ENCODE assay signal across 8 cellular contexts in the genomic region with DNA sequence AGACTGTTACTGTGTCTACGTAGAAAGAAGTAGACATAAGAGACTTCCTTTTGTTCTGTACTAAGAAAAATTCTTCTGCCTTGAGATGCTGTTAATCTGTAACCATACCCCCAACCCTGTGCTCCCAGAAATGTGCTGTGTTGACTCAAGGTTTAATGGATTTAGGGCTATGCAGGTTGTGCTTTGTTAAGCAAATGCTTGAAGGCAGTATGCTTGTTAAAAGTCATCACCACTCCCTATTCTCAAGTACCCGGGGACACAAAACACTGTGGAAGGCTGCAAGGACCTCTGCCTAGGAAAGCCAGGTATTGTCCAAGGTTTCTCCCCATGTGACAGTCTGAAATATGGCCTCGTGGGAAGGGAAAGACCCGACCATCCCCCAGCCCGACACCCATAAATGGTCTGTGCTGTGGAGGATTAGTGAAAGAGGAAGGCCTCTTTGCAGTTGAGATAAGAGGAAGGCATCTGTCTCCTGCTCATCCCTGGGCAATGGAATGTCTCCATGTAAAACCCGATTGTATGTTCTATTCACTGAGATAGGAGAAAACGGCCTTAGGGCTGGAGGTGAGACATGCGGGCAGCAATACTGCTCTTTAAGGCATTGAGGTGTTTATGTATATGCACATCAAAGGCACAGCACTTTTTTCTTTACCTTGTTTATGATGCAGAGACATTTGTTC. TPM values are rescaled to one million over a fixed set of nuclear protein-coding genes. Genes with fewer than 3 reads are reported as not detected.
"Had no signal": no experiment of that assay in that cellular context is flagged by ENCODE, and none has a peak within 500 bp of the region (broad histone marks: within the 10 kb centered on the region; RNA-seq: fewer than 3 reads in every experiment).

No MANE protein-coding gene starts in this region.

RNA-seq across cellular contexts. Expression of a gene that starts 56.8 kb away (rescaled TPM):
- total RNA-seq: kidney epithelial cell; mesenteric fat pad; mucosa of descending colon; natural killer cell treated with Interleukin-12 subunit alpha and Interleukin-12 subunit beta and Interleukin-15 and Interleukin-18, amount 100 ng/mL, for 72 hours; osteoblast; pancreas; spleen; ureter had no signal
- polyA plus RNA-seq: pancreas had no signal
